ENCODE assay signal across 10 cellular contexts in genomic region chr11:75429641-75429901, GRCh38. TPM values are rescaled to one million over a fixed set of nuclear protein-coding genes. Genes with fewer than 3 reads are reported as not detected.
DNase-seq lines count a peak whose midpoint lies in the region; ATAC-seq, FAIRE-seq and TF ChIP-seq lines count a peak whose summit lies in the region.
"Had no signal": no experiment of that assay in that cellular context is flagged by ENCODE, and none has a peak within 500 bp of the region (broad histone marks: within the 10 kb centered on the region; RNA-seq: fewer than 3 reads in every experiment).

No MANE protein-coding gene starts in this region.

- no peaks in the 10 kb centered on the region for H3F3A ChIP-seq in neural cell (ENCODE audit: insufficient read depth, low read length, poor library complexity, severe bottlenecking)

- H2AFZ ChIP-seq in neural cell (ENCODE audit: low read depth, low read length): no peak overlapping the region

- no peak for FAIRE-seq in bronchial epithelial cell (lab: Jason Lieb, UNC)

- no peak for TF ChIP-seq EP300 in neural cell (conservative IDR thresholded peaks at IDR 0.05; ENCODE audit: poor library complexity, severe bottlenecking)

- peak overlapping the region; percentile 56; the same call in 1 of the 2 replicates for H3K4me3 ChIP-seq in HUES6 (ENCODE audit: low read depth, low read length)
- H3K4me3 ChIP-seq in bronchial epithelial cell (ENCODE audit: low read depth, low read length): peak overlapping the region; percentile 5
- H3K4me3 ChIP-seq in neural cell (ENCODE audit: low read length): peak overlapping the region; percentile 42

- no peaks in the 10 kb centered on the region for H3K36me3 ChIP-seq in HUES6 (ENCODE audit: control insufficient read depth, insufficient read depth, low read length)
- H3K36me3 ChIP-seq in bronchial epithelial cell (ENCODE audit: control insufficient read depth, insufficient read depth, low read length): no peaks in the 10 kb centered on the region
- H3K36me3 ChIP-seq in neural cell (ENCODE audit: insufficient read depth, low read length): peaks cover 2% of the 10 kb centered on the region

- no peak overlapping the region for H3K9ac ChIP-seq in HUES6 (ENCODE audit: low read length)
- no peak overlapping the region for H3K9ac ChIP-seq in neural cell (ENCODE audit: low read length)

- H3K27ac ChIP-seq in 22Rv1 (peak overlapping the region; percentile 82), HUES6 (ENCODE audit: low read depth, low read length) (no peak overlapping the region), neural cell (ENCODE audit: low read length) (no peak overlapping the region)

- H3K4me1 ChIP-seq in HUES6 (ENCODE audit: control insufficient read depth, insufficient read depth, low read length): peaks cover 27% of the 10 kb centered on the region

- no peaks in the 10 kb centered on the region for H3K79me2 ChIP-seq in neural cell (replicated peaks; ENCODE audit: insufficient read depth, low read length)

- H4K20me1 ChIP-seq in neural cell (ENCODE audit: insufficient read depth): no peaks in the 10 kb centered on the region

- TF ChIP-seq RAD21 in neural cell (conservative IDR thresholded peaks at IDR 0.05): no peak

- no peak for ATAC-seq in HG02678 (IDR thresholded peaks at IDR 0.05; ENCODE audit: unreplicated experiment)

- peaks cover 72% of the 10 kb centered on the region for H3K27me3 ChIP-seq in HUES6 (ENCODE audit: control insufficient read depth, insufficient read depth, low read length)
- peaks cover 11% of the 10 kb centered on the region for H3K27me3 ChIP-seq in bronchial epithelial cell (ENCODE audit: control insufficient read depth, insufficient read depth, low read length)
- peaks cover 27% of the 10 kb centered on the region for H3K27me3 ChIP-seq in neural cell (ENCODE audit: insufficient read depth, low read depth, low read length)

- H3K9me3 ChIP-seq in HUES6 (ENCODE audit: control insufficient read depth, insufficient read depth, low read depth, low read length) (peaks cover 10% of the 10 kb centered on the region), neural cell (ENCODE audit: low read length) (no peaks in the 10 kb centered on the region)

- DNase-seq in bronchial epithelial cell (ENCODE audit: low read depth) (no peak), DMS153 (lab: John Stamatoyannopoulos, UW) (no peak), NCI-H1417 (lab: John Stamatoyannopoulos, UW) (no peak), hypothalamus (lab: John Stamatoyannopoulos, UW) (no peak)
- DNase-seq: cortex of kidney, NCI-H187 had no signal

- TF ChIP-seq CTCF in 22Rv1 (IDR thresholded peaks at IDR 0.05): no peak
- no peak for TF ChIP-seq CTCF in bronchial epithelial cell (IDR thresholded peaks at IDR 0.05; ENCODE audit: insufficient read depth, low read length, severe bottlenecking)
- TF ChIP-seq CTCF in neural cell (IDR thresholded peaks at IDR 0.05; ENCODE audit: poor library complexity, severe bottlenecking): no peak

- H3K9me2 ChIP-seq in neural cell (ENCODE audit: insufficient read depth, low read length): no peaks in the 10 kb centered on the region

- no peak overlapping the region for H3K4me2 ChIP-seq in neural cell (ENCODE audit: low read length)

TF ChIP-seq in neural cell, 6 proteins besides CTCF, POLR2A, EP300 and RAD21:
- TF ChIP-seq TAF1 (IDR thresholded peaks at IDR 0.05; ENCODE audit: low read depth): no peak
- TF ChIP-seq, protein P1, sequence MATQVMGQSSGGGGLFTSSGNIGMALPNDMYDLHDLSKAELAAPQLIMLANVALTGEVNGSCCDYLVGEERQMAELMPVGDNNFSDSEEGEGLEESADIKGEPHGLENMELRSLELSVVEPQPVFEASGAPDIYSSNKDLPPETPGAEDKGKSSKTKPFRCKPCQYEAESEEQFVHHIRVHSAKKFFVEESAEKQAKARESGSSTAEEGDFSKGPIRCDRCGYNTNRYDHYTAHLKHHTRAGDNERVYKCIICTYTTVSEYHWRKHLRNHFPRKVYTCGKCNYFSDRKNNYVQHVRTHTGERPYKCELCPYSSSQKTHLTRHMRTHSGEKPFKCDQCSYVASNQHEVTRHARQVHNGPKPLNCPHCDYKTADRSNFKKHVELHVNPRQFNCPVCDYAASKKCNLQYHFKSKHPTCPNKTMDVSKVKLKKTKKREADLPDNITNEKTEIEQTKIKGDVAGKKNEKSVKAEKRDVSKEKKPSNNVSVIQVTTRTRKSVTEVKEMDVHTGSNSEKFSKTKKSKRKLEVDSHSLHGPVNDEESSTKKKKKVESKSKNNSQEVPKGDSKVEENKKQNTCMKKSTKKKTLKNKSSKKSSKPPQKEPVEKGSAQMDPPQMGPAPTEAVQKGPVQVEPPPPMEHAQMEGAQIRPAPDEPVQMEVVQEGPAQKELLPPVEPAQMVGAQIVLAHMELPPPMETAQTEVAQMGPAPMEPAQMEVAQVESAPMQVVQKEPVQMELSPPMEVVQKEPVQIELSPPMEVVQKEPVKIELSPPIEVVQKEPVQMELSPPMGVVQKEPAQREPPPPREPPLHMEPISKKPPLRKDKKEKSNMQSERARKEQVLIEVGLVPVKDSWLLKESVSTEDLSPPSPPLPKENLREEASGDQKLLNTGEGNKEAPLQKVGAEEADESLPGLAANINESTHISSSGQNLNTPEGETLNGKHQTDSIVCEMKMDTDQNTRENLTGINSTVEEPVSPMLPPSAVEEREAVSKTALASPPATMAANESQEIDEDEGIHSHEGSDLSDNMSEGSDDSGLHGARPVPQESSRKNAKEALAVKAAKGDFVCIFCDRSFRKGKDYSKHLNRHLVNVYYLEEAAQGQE (IDR thresholded peaks at IDR 0.05; ENCODE audit: borderline replicate concordance): no peak
- TF ChIP-seq MXI1 (conservative IDR thresholded peaks at IDR 0.05; ENCODE audit: poor library complexity, severe bottlenecking): no peak
- TF ChIP-seq EZH2 (IDR thresholded peaks at IDR 0.05; ENCODE audit: borderline replicate concordance, insufficient read depth, low read length, poor library complexity, severe bottlenecking): no peak
- TF ChIP-seq POLR2AphosphoS5 (IDR thresholded peaks at IDR 0.05): peak; percentile 12
- TF ChIP-seq SMC3 (conservative IDR thresholded peaks at IDR 0.05; ENCODE audit: poor library complexity): no peak

RNA-seq across cellular contexts. Expression of gene KLHL35, which starts 3.4 kb away (rescaled TPM):
- total RNA-seq in bronchial epithelial cell: 0.79 and 1.0 TPM in 2 replicates
- polyA plus RNA-seq in neural cell: 11.8 and 17.0 TPM in 2 replicates
- 8.0 and 12.7 TPM in 2 replicates for polyA minus RNA-seq in neural cell

RNA-seq across cellular contexts. Expression of gene RPS3, which starts 30.3 kb away (rescaled TPM):
- 5,315 and 7,110 TPM in 2 replicates for total RNA-seq in bronchial epithelial cell
- polyA plus RNA-seq in neural cell: 1,292 and 1,440 TPM in 2 replicates
- polyA minus RNA-seq in neural cell: 372 and 426 TPM in 2 replicates

Comparison
In these comparisons a context has a peak if more than half of its experiments do, and no peak if none do; other contexts are left out.
1. H3K4me3 ChIP-seq: peak in every context shown above with its lines; median percentile 56 in HUES6; 42 in neural cell; 5 in bronchial epithelial cell.